ENCODE assay signal across 23 cellular contexts in the genomic region with DNA sequence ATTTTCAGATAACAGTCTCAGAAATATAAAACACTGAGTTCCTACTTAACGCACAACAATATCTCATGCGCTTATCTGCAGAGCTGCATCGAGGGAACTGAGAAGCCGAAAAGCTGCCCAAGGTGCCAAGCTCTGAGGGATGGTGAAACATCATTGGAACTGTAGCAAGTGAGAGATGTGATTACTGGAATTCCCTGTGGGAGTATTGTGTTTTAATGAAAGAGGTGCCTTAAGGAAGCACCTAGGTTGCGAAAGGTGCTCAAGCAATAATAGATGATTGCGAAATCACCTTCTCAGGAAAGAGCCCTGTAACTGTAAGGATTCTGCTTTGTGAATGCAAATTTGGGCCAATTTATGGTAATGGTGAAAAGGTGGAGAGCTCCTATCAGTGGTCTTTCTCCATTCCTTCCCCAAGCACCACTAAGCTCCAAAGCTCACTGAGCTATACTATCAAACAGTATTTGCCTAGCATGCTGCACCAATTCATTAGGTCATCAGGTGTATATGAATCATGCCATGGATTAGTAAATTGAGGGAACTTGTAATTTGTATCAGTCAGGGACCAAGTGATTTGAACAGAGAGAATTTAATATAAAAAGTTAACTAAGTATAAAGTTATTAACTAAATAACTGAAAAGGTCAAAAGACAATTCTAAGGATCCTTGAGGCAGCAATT. TPM values are rescaled to one million over a fixed set of nuclear protein-coding genes. Genes with fewer than 3 reads are reported as not detected.
DNase-seq lines count a peak whose midpoint lies in the region; ATAC-seq, FAIRE-seq and TF ChIP-seq lines count a peak whose summit lies in the region.
"Had no signal": no experiment of that assay in that cellular context is flagged by ENCODE, and none has a peak within 500 bp of the region (broad histone marks: within the 10 kb centered on the region; RNA-seq: fewer than 3 reads in every experiment).

No MANE protein-coding gene starts in this region.

- 60% methylated on average over 6 of the region's 6 CpGs for WGBS in HepG2 (ENCODE audit: low lambda C conversion rate)
- WGBS in right lobe of liver (ENCODE audit: insufficient coverage, low coverage, low lambda C conversion rate, missing lambda C conversion rate), result 75% methylated on average over 5 of the region's 6 CpGs

- no peaks in the 10 kb centered on the region for H3K4me1 ChIP-seq in HepG2 (ENCODE audit: insufficient read depth, low read length)
- no peaks in the 10 kb centered on the region for H3K4me1 ChIP-seq in right lobe of liver
- H3K4me1 ChIP-seq in upper lobe of right lung, result no peaks in the 10 kb centered on the region
- H3K4me1 ChIP-seq in Karpas-422 (ENCODE audit: low read length), result no peaks in the 10 kb centered on the region

- H2AFZ ChIP-seq in HepG2 (ENCODE audit: low read length), result no peak overlapping the region
- no peak overlapping the region for H2AFZ ChIP-seq in Karpas-422 (ENCODE audit: low read length)
- H2AFZ ChIP-seq: GM23248 had no signal

- H3K27ac ChIP-seq in HepG2 (ENCODE audit: extremely low read length, insufficient read depth, low read length) (no peak overlapping the region), right lobe of liver (no peak overlapping the region), upper lobe of right lung (no peak overlapping the region), Karpas-422 (ENCODE audit: low read length) (no peak overlapping the region)
- H3K27ac ChIP-seq: GM23248 had no signal

- intact Hi-C loops in HepG2 (cut with micrococcal nuclease; ENCODE audit: unreplicated experiment), result no loop called here
- intact Hi-C loops in right lobe of liver (cut with DNase I), result no loop called here
- intact Hi-C loops in upper lobe of right lung (cut with DNase I), result no loop called here

- no TSS peak for BruUV-seq in HepG2 (replicated peaks; lab: Mats Ljungman, UMichigan)

- H3K4me2 ChIP-seq in HepG2 (ENCODE audit: low read depth, low read length) (no peak overlapping the region), Karpas-422 (ENCODE audit: low read depth, low read length, poor library complexity, severe bottlenecking) (no peak overlapping the region)

- CTCF ChIA-PET in HepG2 (lab: Yijun Ruan, JAX; ENCODE audit: low intra/inter-chr PET ratio, low total read pairs), result no interaction called here

- H3K79me2 ChIP-seq in HepG2 (ENCODE audit: insufficient read depth, low read length) (no peaks in the 10 kb centered on the region), Karpas-422 (ENCODE audit: low read length) (no peaks in the 10 kb centered on the region)

- in situ Hi-C loops in HepG2 (cut with HindIII; ENCODE audit: extremely low pct_ligation_motif_present, low pct_unique_long_range_greater_than_20kb), result no loop called here

- no peaks in the 10 kb centered on the region for H3K9me3 ChIP-seq in HepG2 (ENCODE audit: low read length)
- H3K9me3 ChIP-seq in right lobe of liver, result no peaks in the 10 kb centered on the region
- H3K9me3 ChIP-seq in upper lobe of right lung, result no peaks in the 10 kb centered on the region
- H3K9me3 ChIP-seq in Karpas-422 (ENCODE audit: low read length), result no peaks in the 10 kb centered on the region
- H3K9me3 ChIP-seq: BE2C had no signal

- TF ChIP-seq EP300 in HepG2 (IDR thresholded peaks at IDR 0.05; ENCODE audit: low read depth in 2 of 2, low read length in 2 of 2) (no peak), HepG2 (CRISPR knock-in tag; IDR thresholded peaks at IDR 0.05; ENCODE audit: borderline replicate concordance) (no peak)

- POLR2A ChIA-PET in HepG2 (lab: Yijun Ruan, JAX), result no interaction called here

- no peaks in the 10 kb centered on the region for H3K9me2 ChIP-seq in Karpas-422 (replicated peaks; ENCODE audit: insufficient read depth, low read length)

- H3K36me3 ChIP-seq in HepG2 (replicated peaks in 1 of 2; ENCODE audit: control insufficient read depth in 1 of 2, insufficient read depth in 2 of 2, low read length in 2 of 2), result no peaks in the 10 kb centered on the region
- H3K36me3 ChIP-seq in right lobe of liver, result no peaks in the 10 kb centered on the region
- H3K36me3 ChIP-seq in upper lobe of right lung, result no peaks in the 10 kb centered on the region
- no peaks in the 10 kb centered on the region for H3K36me3 ChIP-seq in Karpas-422 (ENCODE audit: insufficient read depth, low read length)
- H3K36me3 ChIP-seq: BE2C had no signal

- no peak for TF ChIP-seq RAD21 in HepG2 (CRISPR knock-in tag; IDR thresholded peaks at IDR 0.05)

- TF ChIP-seq POLR2A in HepG2 (IDR thresholded peaks at IDR 0.05; ENCODE audit: insufficient read depth in 1 of 2, low read depth in 2 of 2, low read length in 2 of 2) (no peak), right lobe of liver (IDR thresholded peaks at IDR 0.05) (no peak)

- no peak overlapping the region for H3K9ac ChIP-seq in HepG2 (ENCODE audit: insufficient read depth, low read depth, low read length)
- no peak overlapping the region for H3K9ac ChIP-seq in Karpas-422 (ENCODE audit: low read length)
- H3K9ac ChIP-seq: GM23248 had no signal

- ATAC-seq in HepG2, result no peak
- no peak for ATAC-seq in right lobe of liver
- peak; percentile 48 for ATAC-seq in esophagus mucosa
- peak; percentile 56 for ATAC-seq in upper lobe of right lung
- no peak for ATAC-seq in HG02852 (IDR thresholded peaks at IDR 0.05; ENCODE audit: unreplicated experiment)
- ATAC-seq: GM12878, Panc1, SK-N-SH treated with all-trans-retinoic acid at 6 μM for 48 hours had no signal

- H4K20me1 ChIP-seq in HepG2 (ENCODE audit: insufficient read depth, low read length) (no peaks in the 10 kb centered on the region), Karpas-422 (ENCODE audit: insufficient read depth, low read depth, low read length) (no peaks in the 10 kb centered on the region)

- H3K27me3 ChIP-seq in HepG2 (ENCODE audit: control insufficient read depth in 1 of 2, insufficient read depth in 2 of 2, low read length in 2 of 2) (no peaks in the 10 kb centered on the region), right lobe of liver (peaks cover 0 to 3% of the 10 kb centered on the region in 2 donors), upper lobe of right lung (peaks cover 3% of the 10 kb centered on the region), Karpas-422 (ENCODE audit: low read length) (no peaks in the 10 kb centered on the region)
- H3K27me3 ChIP-seq: BE2C had no signal

- TF ChIP-seq CTCF in HepG2 (CRISPR knock-in tag; IDR thresholded peaks at IDR 0.05) (no peak), right lobe of liver (IDR thresholded peaks at IDR 0.05) (no peak), upper lobe of right lung (IDR thresholded peaks at IDR 0.05) (no peak)

- no peak overlapping the region for H3K4me3 ChIP-seq in HepG2 (replicated peaks in 1 of 3; ENCODE audit: insufficient read depth in 1 of 3, low read depth in 2 of 3, low read length in 3 of 3)
- H3K4me3 ChIP-seq in right lobe of liver, result no peak overlapping the region
- H3K4me3 ChIP-seq in upper lobe of right lung, result no peak overlapping the region
- no peak overlapping the region for H3K4me3 ChIP-seq in Karpas-422 (ENCODE audit: low read length)
- H3K4me3 ChIP-seq: GM12878, GM23248 had no signal

- no peak for FAIRE-seq in HepG2 (lab: Jason Lieb, UNC)
- FAIRE-seq: A204.1, GM12878 had no signal

- DNase-seq in HepG2 (ENCODE audit: low spot score) (no peak), right lobe of liver (no peak), NCI-H2171 treated with DMSO at 0.1 percent for 48 hours (lab: John Stamatoyannopoulos, UW) (peak; percentile 27), upper lobe of right lung (no peak), NCI-H1417 treated with DMSO at 0.1 percent for 48 hours (lab: John Stamatoyannopoulos, UW) (no peak), Karpas-422 (no peak)
- DNase-seq: BE2C; CD4-positive, CD25-positive, alpha-beta regulatory T cell; DND-41; GM23248; HCEC 1CT; KG1; NCI-H1417; NCI-H187; NCI-H2107; NCI-H524 treated with DMSO at 0.1 percent for 48 hours; SIG-M5 had no signal

TF ChIP-seq in HepG2, 621 proteins besides CTCF, POLR2A, EP300 and RAD21 (continues in another document):
- TF ChIP-seq ERF (CRISPR knock-in tag; IDR thresholded peaks at IDR 0.05), result no peak

RNA-seq across cellular contexts. Expression of a gene that starts 59.0 kb away (rescaled TPM):
- 4.8 and 6.2 TPM in 2 replicates for total RNA-seq in HepG2 (2016; rRNA removed; fragmentation: Illumina TruSeq; extraction: Trizol)
- total RNA-seq in HepG2 (2016; cell fraction: cytosol; rRNA removed; fragmentation: Illumina TruSeq; extraction: Trizol; ENCODE audit: low read depth), result 1.1 TPM in 2 replicates
- total RNA-seq in HepG2 (2016; cell fraction: insoluble cytoplasmic fraction; rRNA removed; fragmentation: Illumina TruSeq; extraction: Trizol), result 2.5 and 5.3 TPM in 2 replicates
- total RNA-seq in HepG2 (2016; cell fraction: membrane; rRNA removed; fragmentation: Illumina TruSeq; extraction: Trizol), result 1.4 and 1.5 TPM in 2 replicates
- total RNA-seq in HepG2 (2016; cell fraction: nucleus; rRNA removed; fragmentation: Illumina TruSeq; extraction: Trizol), result 21.5 and 21.6 TPM in 2 replicates
- 1.7 and 2.2 TPM in 2 replicates for polyA plus RNA-seq in HepG2 (2011; rRNA removed)
- 0.27 and 0.77 TPM in 2 replicates for polyA plus RNA-seq in HepG2 (2011; cell fraction: cytosol; rRNA removed)
- 4.0 and 8.0 TPM in 2 replicates for polyA plus RNA-seq in HepG2 (2011; cell fraction: nucleus; rRNA removed)
- polyA plus RNA-seq in HepG2 (2012), result 1.9 and 3.0 TPM in 2 replicates
- 0.10 and 0.37 TPM in 2 replicates for polyA plus RNA-seq in HepG2 (2016; cell fraction: cytosol; fragmentation: Illumina TruSeq; extraction: Trizol; ENCODE audit: low read depth)
- polyA plus RNA-seq in HepG2 (2016; cell fraction: insoluble cytoplasmic fraction; fragmentation: Illumina TruSeq; extraction: Trizol; ENCODE audit: low read depth), result 1.2 and 2.5 TPM in 2 replicates
- polyA plus RNA-seq in HepG2 (2016; cell fraction: membrane; fragmentation: Illumina TruSeq; extraction: Trizol; ENCODE audit: low read depth), result 0.23 and 0.33 TPM in 2 replicates
- polyA plus RNA-seq in HepG2 (2016; cell fraction: nucleus; fragmentation: Illumina TruSeq; extraction: Trizol; ENCODE audit: insufficient read depth, low read depth), result 12.3 and 13.7 TPM in 2 replicates
- 1.8 and 1.9 TPM in 2 replicates for polyA minus RNA-seq in HepG2 (2011; rRNA and poly(A)+ RNA removed; ENCODE audit: low replicate concordance)
- polyA minus RNA-seq in HepG2 (2011; cell fraction: cytosol; rRNA and poly(A)+ RNA removed), result 1.5 and 2.2 TPM in 2 replicates
- polyA minus RNA-seq in HepG2 (2011; cell fraction: nucleus; rRNA and poly(A)+ RNA removed), result 32.2 and 38.3 TPM in 2 replicates
- 1 to 10 TPM; 1.0 to 3.4 (median 1.9) TPM for total RNA-seq in right lobe of liver
- total RNA-seq in esophagus mucosa, result 2.6 TPM
- total RNA-seq in upper lobe of right lung, result 79.3 TPM
- total RNA-seq in Karpas-422 (2014; rRNA removed; shearing (Covaris generic); ENCODE audit: low replicate concordance), result 41.7 and 67.2 TPM in 2 replicates

Comparison
In these comparisons a context has a peak if more than half of its experiments do, and no peak if none do; other contexts are left out.
1. ATAC-seq: peak in esophagus mucosa (single experiment) and upper lobe of right lung (single experiment); none in HepG2 (single experiment), right lobe of liver (0 of 4) and HG02852 (single experiment).